11 cellular contexts compared by ENCODE assay signal in genomic region chr12:53096761-53097160, GRCh38. TPM values are rescaled to one million over a fixed set of nuclear protein-coding genes. Genes with fewer than 3 reads are reported as not detected.
DNase-seq lines count a peak whose midpoint lies in the region; ATAC-seq and TF ChIP-seq lines count a peak whose summit lies in the region.
"Had no signal": no experiment of that assay in that cellular context is flagged by ENCODE, and none has a peak within 500 bp of the region (broad histone marks: within the 10 kb centered on the region; RNA-seq: fewer than 3 reads in every experiment).

No MANE protein-coding gene starts in this region.

- H3K4me1 ChIP-seq in spleen: peaks cover 6 to 76% (median 38%) of the 10 kb centered on the region in 6 donors

- in situ Hi-C loops in G401 (cut with HindIII; ENCODE audit: low sequenced_read_pairs): no loop called here

- no peak for ATAC-seq in HG03135 (IDR thresholded peaks at IDR 0.05; ENCODE audit: unreplicated experiment)

- no peaks in the 10 kb centered on the region for H3K36me3 Mint-ChIP-seq in activated T-helper 2 cell treated with anti-CD3 and anti-CD28 coated beads, Interferon-gamma antibody, Interleukin-2, Interleukin-4, amounts not matched to agents 10 μg/mL and 5 μg/mL and 100 μg/mL, durations not matched to agents 14 hours and 24 hours and 36 hours (ENCODE audit: low read depth)

- H3K4me3 Mint-ChIP-seq in activated T-helper 2 cell treated with anti-CD3 and anti-CD28 coated beads, Interferon-gamma antibody, Interleukin-2, Interleukin-4, amounts not matched to agents 10 μg/mL and 5 μg/mL and 100 μg/mL, durations not matched to agents 14 hours and 24 hours and 36 hours (ENCODE audit: low read depth): peak overlapping the region; percentile 61

- H3K9me3 ChIP-seq in iPS-18c (ENCODE audit: control insufficient read depth, insufficient read depth, low read length): no peaks in the 10 kb centered on the region
- no peaks in the 10 kb centered on the region for H3K9me3 ChIP-seq in spleen

- H3K36me3 ChIP-seq in spleen: peaks cover 0 to 9% (median 0%) of the 10 kb centered on the region in 6 donors

- TF ChIP-seq POLR2A in spleen (IDR thresholded peaks at IDR 0.05): no peak

- DNase-seq in HFF-Myc (ENCODE audit: extremely low read depth, low read depth): no peak
- DNase-seq in activated T-helper 2 cell treated with anti-CD3 and anti-CD28 coated beads, Interferon-gamma antibody, Interleukin-2, Interleukin-4, amounts not matched to agents 10 μg/mL and 5 μg/mL and 100 μg/mL, durations not matched to agents 14 hours and 24 hours and 36 hours (ENCODE audit: low spot score): no peak
- DNase-seq in spleen: no peak
- DNase-seq in G401 (ENCODE audit: low spot score): no peak
- no peak for DNase-seq in kidney glomerular epithelial cell (lab: John Stamatoyannopoulos, UW)
- no peak for DNase-seq in hepatic stellate cell (ENCODE audit: low spot score)
- DNase-seq: activated CD4-positive, CD25-positive, alpha-beta regulatory T cell treated with anti-CD3 and anti-CD28 coated beads, Interleukin-2, amount 50 U/mL, for 72 hours had no signal

- WGBS in spleen, 5 donors: 53 to 66% (median 60%) methylated on average over 7 to 9 of the region's 9 CpGs

- intact Hi-C loops in activated T-helper 2 cell treated with anti-CD3 and anti-CD28 coated beads, Interferon-gamma antibody, Interleukin-2, Interleukin-4, amounts not matched to agents 10 μg/mL and 5 μg/mL and 100 μg/mL, durations not matched to agents 14 hours and 24 hours and 36 hours (cut with micrococcal nuclease): no loop called here
- intact Hi-C loops in spleen (cut with DNase I; ENCODE audit: low total_unique reads): no loop called here

- no peak overlapping the region for H3K27ac Mint-ChIP-seq in activated T-helper 2 cell treated with anti-CD3 and anti-CD28 coated beads, Interferon-gamma antibody, Interleukin-2, Interleukin-4, amounts not matched to agents 10 μg/mL and 5 μg/mL and 100 μg/mL, durations not matched to agents 14 hours and 24 hours and 36 hours

- TF ChIP-seq CTCF in HFF-Myc (IDR thresholded peaks at IDR 0.05; ENCODE audit: low read depth, low read length, missing control alignments) (no peak), spleen (IDR thresholded peaks at IDR 0.05 in 8 of 11, conservative IDR thresholded peaks at IDR 0.05 in 3 of 11) (no peak)

- H3K27ac ChIP-seq in spleen: peak overlapping the region in 7 of 8 donors; percentile 36 to 88 (median 85)

- H3K27me3 Mint-ChIP-seq in activated T-helper 2 cell treated with anti-CD3 and anti-CD28 coated beads, Interferon-gamma antibody, Interleukin-2, Interleukin-4, amounts not matched to agents 10 μg/mL and 5 μg/mL and 100 μg/mL, durations not matched to agents 14 hours and 24 hours and 36 hours (ENCODE audit: low read depth): peaks cover 16% of the 10 kb centered on the region

- H3K4me1 Mint-ChIP-seq in activated T-helper 2 cell treated with anti-CD3 and anti-CD28 coated beads, Interferon-gamma antibody, Interleukin-2, Interleukin-4, amounts not matched to agents 10 μg/mL and 5 μg/mL and 100 μg/mL, durations not matched to agents 14 hours and 24 hours and 36 hours (ENCODE audit: low read depth): peaks cover 27% of the 10 kb centered on the region

- H3K9me3 Mint-ChIP-seq in activated T-helper 2 cell treated with anti-CD3 and anti-CD28 coated beads, Interferon-gamma antibody, Interleukin-2, Interleukin-4, amounts not matched to agents 10 μg/mL and 5 μg/mL and 100 μg/mL, durations not matched to agents 14 hours and 24 hours and 36 hours: no peaks in the 10 kb centered on the region

- H3K4me3 ChIP-seq in HFF-Myc (replicated peaks; ENCODE audit: low read depth, low read length) (peak overlapping the region; percentile 52), iPS-18c (ENCODE audit: insufficient read depth, low read depth, low read length) (peak overlapping the region; percentile 84), spleen (peak overlapping the region in 6 of 8 donors; percentile 32 to 75 (median 55))
- H3K4me3 ChIP-seq: lung had no signal

- peaks cover 0 to 22% (median 0%) of the 10 kb centered on the region in 7 donors for H3K27me3 ChIP-seq in spleen (replicated peaks in 1 of 7)

RNA-seq across cellular contexts. Expression of gene IGFBP6, which starts 0.7 kb away (rescaled TPM):
- total RNA-seq in activated T-helper 2 cell treated with anti-CD3 and anti-CD28 coated beads, Interferon-gamma antibody, Interleukin-2, Interleukin-4, amounts not matched to agents 10 μg/mL and 5 μg/mL and 100 μg/mL, durations not matched to agents 14 hours and 24 hours and 36 hours: 0.46 TPM in 1 of 2 replicates, not detected in the other
- total RNA-seq in spleen: 100 to 1,000 TPM in 2 of 7 donors, 10 to 100 TPM in 5; 35.2 to 183 (median 75.6) TPM
- 100 to 1,000 TPM in 2 of 3 donors, 10 to 100 TPM in 1; 37.1 to 144 (median 130) TPM for polyA plus RNA-seq in spleen
- total RNA-seq in G401 (2014; rRNA removed; shearing (Covaris generic)): 29.3 and 50.2 TPM in 2 replicates

RNA-seq across cellular contexts. Expression of gene SOAT2, which starts 6.5 kb away (rescaled TPM):
- total RNA-seq in activated T-helper 2 cell treated with anti-CD3 and anti-CD28 coated beads, Interferon-gamma antibody, Interleukin-2, Interleukin-4, amounts not matched to agents 10 μg/mL and 5 μg/mL and 100 μg/mL, durations not matched to agents 14 hours and 24 hours and 36 hours: not detected in 2 replicates
- total RNA-seq in spleen: under 1 TPM in 6 of 7 donors, not detected in 1; 0.37 to 0.80 (median 0.54) TPM
- 1 to 10 TPM in 1 of 3 donors, under 1 TPM in 2; 0.52 to 2.2 (median 0.99) TPM for polyA plus RNA-seq in spleen
- not detected in 2 replicates for total RNA-seq in G401 (2014; rRNA removed; shearing (Covaris generic))
- total RNA-seq: K562 had no signal

RNA-seq across cellular contexts. Expression of gene SPRYD3, which starts 17.6 kb away (rescaled TPM):
- 35.1 and 36.2 TPM in 2 replicates for total RNA-seq in activated T-helper 2 cell treated with anti-CD3 and anti-CD28 coated beads, Interferon-gamma antibody, Interleukin-2, Interleukin-4, amounts not matched to agents 10 μg/mL and 5 μg/mL and 100 μg/mL, durations not matched to agents 14 hours and 24 hours and 36 hours
- total RNA-seq in spleen: 10 to 100 TPM; 29.2 to 44.5 (median 36.4) TPM
- polyA plus RNA-seq in spleen: 10 to 100 TPM; 10.8 to 31.0 (median 15.9) TPM
- total RNA-seq in G401 (2014; rRNA removed; shearing (Covaris generic)): 16.7 and 21.4 TPM in 2 replicates

RNA-seq across cellular contexts. Expression of gene TNS2, which starts 46.9 kb away (rescaled TPM):
- total RNA-seq in activated T-helper 2 cell treated with anti-CD3 and anti-CD28 coated beads, Interferon-gamma antibody, Interleukin-2, Interleukin-4, amounts not matched to agents 10 μg/mL and 5 μg/mL and 100 μg/mL, durations not matched to agents 14 hours and 24 hours and 36 hours: 2.1 and 4.7 TPM in 2 replicates
- 100 to 1,000 TPM in 6 of 7 donors, 10 to 100 TPM in 1; 72.4 to 301 (median 170) TPM for total RNA-seq in spleen
- polyA plus RNA-seq in spleen: 100 to 1,000 TPM in 1 of 3 donors, 10 to 100 TPM in 2; 36.6 to 159 (median 67.5) TPM
- 13.7 and 21.0 TPM in 2 replicates for total RNA-seq in G401 (2014; rRNA removed; shearing (Covaris generic))

Comparison
In these comparisons a context has a peak if more than half of its experiments do, and no peak if none do; other contexts are left out.
1. RNA of gene IGFBP6, which starts 0.7 kb away (total RNA-seq): 35.2 to 183 TPM in spleen and 29.3 to 50.2 TPM in G401; 0.46 TPM in activated T-helper 2 cell treated with anti-CD3 and anti-CD28 coated beads, Interferon-gamma antibody, Interleukin-2, Interleukin-4, amounts not matched to agents 10 μg/mL and 5 μg/mL and 100 μg/mL, durations not matched to agents 14 hours and 24 hours and 36 hours; every median in the first group is over 10 times any median in the second.
2. Peak in every context shown above with its lines, with median percentiles within 50 percentile points of each other: H3K4me3 ChIP-seq.